43 cellular contexts compared by ENCODE assay signal in genomic region chr5:80339116-80339515, GRCh38. TPM values are rescaled to one million over a fixed set of nuclear protein-coding genes. Genes with fewer than 3 reads are reported as not detected.
"Had no signal": no experiment of that assay in that cellular context is flagged by ENCODE, and none has a peak within 500 bp of the region (broad histone marks: within the 10 kb centered on the region; RNA-seq: fewer than 3 reads in every experiment).

No MANE protein-coding gene starts in this region.

- H3K27ac Mint-ChIP-seq: activated naive CD4-positive, alpha-beta T cell treated with anti-CD3 and anti-CD28 coated beads for 36 hours; activated naive CD4-positive, alpha-beta T cell treated with anti-CD3 and anti-CD28 coated beads, Interleukin-2, amount 10 ng/mL, durations not matched to agents 7 days and 5 days; activated naive CD4-positive, alpha-beta T cell treated with anti-CD3 and anti-CD28 coated beads, Interleukin-2, amount 50 U/mL, for 24 hours; activated naive CD4-positive, alpha-beta T cell treated with anti-CD3 and anti-CD28 coated beads, Interleukin-2, amount 50 U/mL, for 72 hours; activated naive CD8-positive, alpha-beta T cell; activated naive CD8-positive, alpha-beta T cell treated with anti-CD3 and anti-CD28 coated beads for 36 hours; activated naive CD8-positive, alpha-beta T cell treated with anti-CD3 and anti-CD28 coated beads, Interleukin-2, amount 10 ng/mL, durations not matched to agents 7 days and 5 days; activated naive CD8-positive, alpha-beta T cell treated with anti-CD3 and anti-CD28 coated beads, Interleukin-2, amount 50 U/mL, for 24 hours; activated T-cell treated with anti-CD3 and anti-CD28 coated beads, Interleukin-2, amount 50 U/mL, for 24 hours; activated T-cell treated with anti-CD3 and anti-CD28 coated beads, Interleukin-2, amount 50 U/mL, for 72 hours; activated T-helper 1 cell treated with anti-CD3 and anti-CD28 coated beads, Interleukin-12 subunit alpha, Interleukin-12 subunit beta, Interleukin-2, Interleukin-4 antibody, amounts not matched to agents 30 ng/mL and 10 ng/mL and 1 ng/mL, durations not matched to agents 14 hours and 24 hours and 36 hours; activated T-helper 17 cell treated with anti-CD3 and anti-CD28 coated beads, Interleukin-2, amount 50 U/mL, for 72 hours; activated T-helper 2 cell treated with anti-CD3 and anti-CD28 coated beads, Interferon-gamma antibody, Interleukin-2, Interleukin-4, amounts not matched to agents 10 μg/mL and 5 μg/mL and 100 μg/mL, durations not matched to agents 14 hours and 24 hours and 36 hours; brain had no signal

- H3K9me3 Mint-ChIP-seq: activated naive CD4-positive, alpha-beta T cell treated with anti-CD3 and anti-CD28 coated beads for 36 hours; activated naive CD4-positive, alpha-beta T cell treated with anti-CD3 and anti-CD28 coated beads, Interleukin-2, amount 10 ng/mL, durations not matched to agents 7 days and 5 days; activated naive CD4-positive, alpha-beta T cell treated with anti-CD3 and anti-CD28 coated beads, Interleukin-2, amount 50 U/mL, for 24 hours; activated naive CD4-positive, alpha-beta T cell treated with anti-CD3 and anti-CD28 coated beads, Interleukin-2, amount 50 U/mL, for 72 hours; activated naive CD8-positive, alpha-beta T cell treated with anti-CD3 and anti-CD28 coated beads for 36 hours; activated naive CD8-positive, alpha-beta T cell treated with anti-CD3 and anti-CD28 coated beads, Interleukin-2, amount 10 ng/mL, durations not matched to agents 7 days and 5 days; activated naive CD8-positive, alpha-beta T cell treated with anti-CD3 and anti-CD28 coated beads, Interleukin-2, amount 50 U/mL, for 24 hours; activated T-cell treated with anti-CD3 and anti-CD28 coated beads, Interleukin-2, amount 50 U/mL, for 24 hours; activated T-cell treated with anti-CD3 and anti-CD28 coated beads, Interleukin-2, amount 50 U/mL, for 4 hours; activated T-cell treated with anti-CD3 and anti-CD28 coated beads, Interleukin-2, amount 50 U/mL, for 72 hours; activated T-helper 1 cell treated with anti-CD3 and anti-CD28 coated beads, Interleukin-12 subunit alpha, Interleukin-12 subunit beta, Interleukin-2, Interleukin-4 antibody, amounts not matched to agents 30 ng/mL and 10 ng/mL and 1 ng/mL, durations not matched to agents 14 hours and 24 hours and 36 hours; activated T-helper 17 cell treated with anti-CD3 and anti-CD28 coated beads, Interleukin-2, amount 50 U/mL, for 72 hours; activated T-helper 2 cell treated with anti-CD3 and anti-CD28 coated beads, Interferon-gamma antibody, Interleukin-2, Interleukin-4, amounts not matched to agents 10 μg/mL and 5 μg/mL and 100 μg/mL, durations not matched to agents 14 hours and 24 hours and 36 hours; brain; central memory CD8-positive, alpha-beta T cell had no signal

- DNase-seq: activated effector memory CD4-positive, alpha-beta T cell treated with anti-CD3 and anti-CD28 coated beads, Interleukin-2, amount 50 U/mL, for 16 hours; activated effector memory CD4-positive, alpha-beta T cell treated with Interleukin-2 at 50 U/mL for 16 hours; activated gamma-delta T cell; activated gamma-delta T cell treated with Interleukin-2 at 50 U/mL for 16 hours; activated naive CD4-positive, alpha-beta T cell; activated naive CD4-positive, alpha-beta T cell treated with anti-CD3 and anti-CD28 coated beads for 36 hours; activated naive CD4-positive, alpha-beta T cell treated with anti-CD3 and anti-CD28 coated beads, Interleukin-2, amount 10 ng/mL, durations not matched to agents 7 days and 5 days; activated naive CD4-positive, alpha-beta T cell treated with anti-CD3 and anti-CD28 coated beads, Interleukin-2, amount 50 U/mL, for 16 hours; activated naive CD4-positive, alpha-beta T cell treated with Interleukin-2 at 50 U/mL for 16 hours; activated naive CD8-positive, alpha-beta T cell treated with anti-CD3 and anti-CD28 coated beads for 36 hours; activated naive CD8-positive, alpha-beta T cell treated with anti-CD3 and anti-CD28 coated beads, Interleukin-2, amount 10 ng/mL, durations not matched to agents 7 days and 5 days; activated naive CD8-positive, alpha-beta T cell treated with anti-CD3 and anti-CD28 coated beads, Interleukin-2, amount 50 U/mL, for 24 hours; activated T-cell treated with anti-CD3 and anti-CD28 coated beads, Interleukin-2, amount 50 U/mL, for 24 hours; activated T-cell treated with anti-CD3 and anti-CD28 coated beads, Interleukin-2, amount 50 U/mL, for 4 hours; activated T-cell treated with anti-CD3 and anti-CD28 coated beads, Interleukin-2, amount 50 U/mL, for 48 hours; activated T-cell treated with anti-CD3 and anti-CD28 coated beads, Interleukin-2, amount 50 U/mL, for 72 hours; adrenal gland; amniotic stem cell; amygdala; anterior cingulate cortex; aorta; body of pancreas; brain microvascular endothelial cell; caudate nucleus; central memory CD4-positive, alpha-beta T cell; cerebellar nuclear complex had no signal

- H3K36me3 ChIP-seq: adrenal gland, ascending aorta, brain microvascular endothelial cell, breast epithelium, cardiac muscle cell had no signal

- H3K27me3 ChIP-seq: adrenal gland, ascending aorta, body of pancreas, brain microvascular endothelial cell, breast epithelium, cardiac muscle cell had no signal

- H3K4me1 Mint-ChIP-seq: activated naive CD4-positive, alpha-beta T cell treated with anti-CD3 and anti-CD28 coated beads, Interleukin-2, amount 10 ng/mL, durations not matched to agents 7 days and 5 days; activated naive CD4-positive, alpha-beta T cell treated with anti-CD3 and anti-CD28 coated beads, Interleukin-2, amount 50 U/mL, for 24 hours; activated naive CD8-positive, alpha-beta T cell treated with anti-CD3 and anti-CD28 coated beads for 36 hours; activated naive CD8-positive, alpha-beta T cell treated with anti-CD3 and anti-CD28 coated beads, Interleukin-2, amount 10 ng/mL, durations not matched to agents 7 days and 5 days; activated naive CD8-positive, alpha-beta T cell treated with anti-CD3 and anti-CD28 coated beads, Interleukin-2, amount 50 U/mL, for 24 hours; activated T-helper 17 cell treated with anti-CD3 and anti-CD28 coated beads, Interleukin-2, amount 50 U/mL, for 72 hours; brain; central memory CD8-positive, alpha-beta T cell had no signal

- H3K4me1 ChIP-seq: adrenal gland, ascending aorta, body of pancreas, breast epithelium had no signal

- H3K27ac ChIP-seq: adrenal gland, ascending aorta, body of pancreas, brain microvascular endothelial cell, breast epithelium, cardiac muscle cell had no signal

- ATAC-seq: activated naive CD4-positive, alpha-beta T cell treated with anti-CD3 and anti-CD28 coated beads, Interleukin-2, amount 50 U/mL, for 72 hours; activated naive CD8-positive, alpha-beta T cell treated with anti-CD3 and anti-CD28 coated beads, Interleukin-2, amount 50 U/mL, for 24 hours; activated T-cell treated with anti-CD3 and anti-CD28 coated beads, Interleukin-2, amount 50 U/mL, for 4 hours; activated T-cell treated with anti-CD3 and anti-CD28 coated beads, Interleukin-2, amount 50 U/mL, for 72 hours; activated T-helper 17 cell treated with anti-CD3 and anti-CD28 coated beads, Interleukin-2, amount 50 U/mL, for 72 hours; body of pancreas had no signal

- H3K36me3 Mint-ChIP-seq: activated naive CD4-positive, alpha-beta T cell treated with anti-CD3 and anti-CD28 coated beads, Interleukin-2, amount 10 ng/mL, durations not matched to agents 7 days and 5 days; activated naive CD4-positive, alpha-beta T cell treated with anti-CD3 and anti-CD28 coated beads, Interleukin-2, amount 50 U/mL, for 24 hours; activated naive CD4-positive, alpha-beta T cell treated with anti-CD3 and anti-CD28 coated beads, Interleukin-2, amount 50 U/mL, for 72 hours; activated naive CD8-positive, alpha-beta T cell; activated naive CD8-positive, alpha-beta T cell treated with anti-CD3 and anti-CD28 coated beads for 36 hours; activated naive CD8-positive, alpha-beta T cell treated with anti-CD3 and anti-CD28 coated beads, Interleukin-2, amount 10 ng/mL, durations not matched to agents 7 days and 5 days; brain had no signal

- H3K4me3 Mint-ChIP-seq: activated naive CD4-positive, alpha-beta T cell treated with anti-CD3 and anti-CD28 coated beads for 36 hours; activated naive CD4-positive, alpha-beta T cell treated with anti-CD3 and anti-CD28 coated beads, Interleukin-2, amount 10 ng/mL, durations not matched to agents 7 days and 5 days; activated naive CD4-positive, alpha-beta T cell treated with anti-CD3 and anti-CD28 coated beads, Interleukin-2, amount 50 U/mL, for 24 hours; activated naive CD8-positive, alpha-beta T cell; activated naive CD8-positive, alpha-beta T cell treated with anti-CD3 and anti-CD28 coated beads for 36 hours; activated naive CD8-positive, alpha-beta T cell treated with anti-CD3 and anti-CD28 coated beads, Interleukin-2, amount 10 ng/mL, durations not matched to agents 7 days and 5 days; activated naive CD8-positive, alpha-beta T cell treated with anti-CD3 and anti-CD28 coated beads, Interleukin-2, amount 50 U/mL, for 24 hours; activated T-cell treated with anti-CD3 and anti-CD28 coated beads, Interleukin-2, amount 50 U/mL, for 24 hours; activated T-cell treated with anti-CD3 and anti-CD28 coated beads, Interleukin-2, amount 50 U/mL, for 4 hours; activated T-cell treated with anti-CD3 and anti-CD28 coated beads, Interleukin-2, amount 50 U/mL, for 72 hours; activated T-helper 1 cell treated with anti-CD3 and anti-CD28 coated beads, Interleukin-12 subunit alpha, Interleukin-12 subunit beta, Interleukin-2, Interleukin-4 antibody, amounts not matched to agents 30 ng/mL and 10 ng/mL and 1 ng/mL, durations not matched to agents 14 hours and 24 hours and 36 hours; activated T-helper 17 cell treated with anti-CD3 and anti-CD28 coated beads, Interleukin-2, amount 50 U/mL, for 72 hours; brain; central memory CD8-positive, alpha-beta T cell had no signal

- H3K9me3 ChIP-seq: adrenal gland, ascending aorta, body of pancreas, breast epithelium had no signal

- H3K4me3 ChIP-seq: adrenal gland, ascending aorta, body of pancreas, breast epithelium, cardiac muscle cell had no signal

RNA-seq across cellular contexts. Expression of gene SPZ1, which starts 19.3 kb away (rescaled TPM):
- total RNA-seq: activated naive CD4-positive, alpha-beta T cell treated with anti-CD3 and anti-CD28 coated beads for 36 hours; activated naive CD4-positive, alpha-beta T cell treated with anti-CD3 and anti-CD28 coated beads, Interleukin-2, amount 50 U/mL, for 72 hours; activated naive CD8-positive, alpha-beta T cell treated with anti-CD3 and anti-CD28 coated beads for 36 hours; activated naive CD8-positive, alpha-beta T cell treated with anti-CD3 and anti-CD28 coated beads, Interleukin-2, amount 10 ng/mL, durations not matched to agents 7 days and 5 days; activated T-cell treated with anti-CD3 and anti-CD28 coated beads, Interleukin-2, amount 50 U/mL, for 4 hours; activated T-cell treated with anti-CD3 and anti-CD28 coated beads, Interleukin-2, amount 50 U/mL, for 72 hours; activated T-helper 1 cell treated with anti-CD3 and anti-CD28 coated beads, Interleukin-12 subunit alpha, Interleukin-12 subunit beta, Interleukin-2, Interleukin-4 antibody, amounts not matched to agents 30 ng/mL and 10 ng/mL and 1 ng/mL, durations not matched to agents 14 hours and 24 hours and 36 hours; activated T-helper 17 cell treated with anti-CD3 and anti-CD28 coated beads, Interleukin-2, amount 50 U/mL, for 72 hours; activated T-helper 2 cell treated with anti-CD3 and anti-CD28 coated beads, Interferon-gamma antibody, Interleukin-2, Interleukin-4, amounts not matched to agents 10 μg/mL and 5 μg/mL and 100 μg/mL, durations not matched to agents 14 hours and 24 hours and 36 hours; adrenal gland; aorta; ascending aorta; astrocyte; body of pancreas; breast epithelium; bronchial epithelial cell; cardiac muscle cell; cardiac septum; cerebellum; chondrocyte had no signal
- polyA plus RNA-seq: adipose tissue, adrenal gland, aorta, cardiac muscle cell had no signal
